Comparison of ENCODE assay signal across 21 cellular contexts in the genomic region with DNA sequence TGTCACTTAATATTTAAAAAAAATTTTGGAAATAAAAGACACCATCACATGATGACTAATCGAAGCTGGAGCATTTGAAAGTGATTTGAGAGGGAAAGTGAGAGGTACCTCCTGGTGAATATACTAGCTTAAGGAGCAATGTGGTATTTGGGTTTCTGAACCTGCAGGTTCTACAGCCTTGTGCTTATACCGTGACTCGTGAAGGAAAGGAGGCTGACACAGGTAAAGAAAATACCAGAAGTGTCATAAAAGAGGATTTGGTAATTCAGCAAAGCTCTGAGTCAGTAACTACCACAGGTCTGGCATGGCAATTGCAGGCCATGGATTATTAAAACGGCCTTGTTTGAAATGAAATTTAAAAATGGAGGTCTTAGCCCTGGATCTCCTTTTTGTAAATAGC.
DNase-seq lines count a peak whose midpoint lies in the region; FAIRE-seq and TF ChIP-seq lines count a peak whose summit lies in the region.
"Had no signal": no experiment of that assay in that cellular context is flagged by ENCODE, and none has a peak within 500 bp of the region (broad histone marks: within the 10 kb centered on the region; RNA-seq: fewer than 3 reads in every experiment).

No MANE protein-coding gene starts in this region.

- peaks cover 17% of the 10 kb centered on the region for H3K4me1 Mint-ChIP-seq in Calu3 (ENCODE audit: low read depth, unreplicated experiment)
- H3K4me1 Mint-ChIP-seq: activated naive CD8-positive, alpha-beta T cell treated with anti-CD3 and anti-CD28 coated beads for 36 hours; CD4-positive, CD25-positive, alpha-beta regulatory T cell had no signal

- H4K8ac ChIP-seq in mesendoderm (ENCODE audit: low read depth, low read length): no peak overlapping the region

- no peaks in the 10 kb centered on the region for H3K9me3 Mint-ChIP-seq in Calu3 (ENCODE audit: low read depth, unreplicated experiment)
- H3K9me3 Mint-ChIP-seq: activated naive CD8-positive, alpha-beta T cell treated with anti-CD3 and anti-CD28 coated beads for 36 hours had no signal

- H3K4me3 Mint-ChIP-seq in Calu3 (ENCODE audit: low read depth, unreplicated experiment): no peak overlapping the region
- H3K4me3 Mint-ChIP-seq: activated naive CD8-positive, alpha-beta T cell treated with anti-CD3 and anti-CD28 coated beads for 36 hours; CD4-positive, CD25-positive, alpha-beta regulatory T cell; naive thymus-derived CD8-positive, alpha-beta T cell had no signal

- no peak overlapping the region for H2BK15ac ChIP-seq in mesendoderm (replicated peaks; ENCODE audit: low read depth)

- H3K4me3 ChIP-seq in mesendoderm (ENCODE audit: low read length) (no peak overlapping the region), MM.1S (ENCODE audit: low read length) (no peak overlapping the region)
- H3K4me3 ChIP-seq: heart right ventricle, thyroid gland had no signal

- intact Hi-C loops in Calu3 (cut with micrococcal nuclease; ENCODE audit: unreplicated experiment): loop anchor here (1.0 to 10.0 kb wide), 4 partner anchors 259 to 525 kb away; no protein-coding TSS in a partner anchor

- peak overlapping the region; percentile 33 for H3K27ac Mint-ChIP-seq in Calu3 (ENCODE audit: unreplicated experiment)
- H3K27ac Mint-ChIP-seq: activated naive CD8-positive, alpha-beta T cell treated with anti-CD3 and anti-CD28 coated beads for 36 hours; CD4-positive, CD25-positive, alpha-beta regulatory T cell had no signal

- no peak overlapping the region for H3K4ac ChIP-seq in mesendoderm (ENCODE audit: low read depth, low read length)

- H3K9ac ChIP-seq in mesendoderm (ENCODE audit: low read length) (no peak overlapping the region), MM.1S (ENCODE audit: low read length) (no peak overlapping the region)

- CTCF ChIA-PET in Calu3 (lab: Charles Lee): interaction anchor here (0.6 to 1.1 kb wide), 3 partner anchors 99 to 605 kb away, joined by 3 read pairs; no protein-coding TSS in a partner anchor

- no peaks in the 10 kb centered on the region for H3K9me2 ChIP-seq in MM.1S (replicated peaks; ENCODE audit: insufficient read depth, low read length)

- H3K36me3 ChIP-seq in mesendoderm (ENCODE audit: control insufficient read depth, insufficient read depth, low read length): no peaks in the 10 kb centered on the region
- H3K36me3 ChIP-seq in MM.1S (replicated peaks; ENCODE audit: insufficient read depth, low read length): no peaks in the 10 kb centered on the region
- H3K36me3 ChIP-seq: heart right ventricle, thyroid gland had no signal

- H3K79me1 ChIP-seq in mesendoderm (ENCODE audit: low read length): no peaks in the 10 kb centered on the region

- H3K79me2 ChIP-seq in mesendoderm (ENCODE audit: control insufficient read depth, insufficient read depth, low read length) (no peaks in the 10 kb centered on the region), MM.1S (ENCODE audit: low read length) (no peaks in the 10 kb centered on the region)

- no peak overlapping the region for H3K4me2 ChIP-seq in mesendoderm (ENCODE audit: low read length)
- H3K4me2 ChIP-seq in MM.1S (ENCODE audit: low read depth, low read length): no peak overlapping the region

- no peak overlapping the region for H3K27ac ChIP-seq in mesendoderm (ENCODE audit: low read depth, low read length)
- H3K27ac ChIP-seq in MM.1S (ENCODE audit: low read length): no peak overlapping the region
- H3K27ac ChIP-seq: heart right ventricle, thyroid gland had no signal

- H3K18ac ChIP-seq in mesendoderm (ENCODE audit: low read length): peak overlapping the region; percentile 60

- no TSS peak for BruUV-seq in Calu3 (replicated peaks; lab: Mats Ljungman, UMichigan)

- no peak overlapping the region for H2AFZ ChIP-seq in MM.1S (ENCODE audit: low read length)

- no peak for FAIRE-seq in frontal cortex (lab: Jason Lieb, UNC)
- FAIRE-seq: endothelial cell of umbilical vein had no signal

- H2BK120ac ChIP-seq in mesendoderm (ENCODE audit: low read depth, low read length): no peak overlapping the region

- no peak overlapping the region for H3K23ac ChIP-seq in mesendoderm (ENCODE audit: low read length)

- no peaks in the 10 kb centered on the region for H3K9me3 ChIP-seq in MM.1S (replicated peaks; ENCODE audit: insufficient read depth, low read length)
- H3K9me3 ChIP-seq: heart right ventricle, thyroid gland had no signal

- H3K4me1 ChIP-seq in mesendoderm (ENCODE audit: control insufficient read depth, low read depth, low read length) (no peaks in the 10 kb centered on the region), MM.1S (ENCODE audit: low read length) (0 out of 2 replicates have a peak, but pooled peaks cover 3% of the 10 kb centered on the region)
- H3K4me1 ChIP-seq: thyroid gland had no signal

- H2AK5ac ChIP-seq in mesendoderm (ENCODE audit: low read length): no peak overlapping the region

- H2BK5ac ChIP-seq in mesendoderm (ENCODE audit: low read length): no peak overlapping the region

- H4K5ac ChIP-seq in mesendoderm (ENCODE audit: low read length): no peak overlapping the region

- WGBS in mesendoderm (ENCODE audit: extremely low coverage, insufficient coverage, low lambda C conversion rate): no CpG with 5 or more reads among the region's 4 CpGs

- no peak for TF ChIP-seq CTCF in Calu3 (IDR thresholded peaks at IDR 0.05; ENCODE audit: unreplicated experiment)
- no peak for TF ChIP-seq CTCF in MM.1S (IDR thresholded peaks at IDR 0.05; ENCODE audit: low read length)

- H3K36me3 Mint-ChIP-seq in Calu3 (ENCODE audit: insufficient read depth, unreplicated experiment): no peaks in the 10 kb centered on the region

- H3K56ac ChIP-seq in mesendoderm (ENCODE audit: low read length): no peak overlapping the region

- DNase-seq in Calu3: no peak
- peak; percentile 30 for DNase-seq in LoVo (ENCODE audit: low spot score)
- peak; percentile 23 for DNase-seq in amniotic epithelial cell (ENCODE audit: low read depth)
- no peak for DNase-seq in mesendoderm
- no peak for DNase-seq in MM.1S
- no peak for DNase-seq in frontal cortex (ENCODE audit: low spot score in 2 of 2)
- no peak for DNase-seq in HK-2 (ENCODE audit: unreplicated experiment)
- DNase-seq: activated CD4-positive, alpha-beta T cell treated with anti-CD3 and anti-CD28 coated beads for 48 hours; activated naive CD8-positive, alpha-beta T cell treated with anti-CD3 and anti-CD28 coated beads for 36 hours; CD4-positive, CD25-positive, alpha-beta regulatory T cell; DMS 273 treated with DMSO at 0.1 percent for 48 hours; heart right ventricle; KBM-7; naive thymus-derived CD8-positive, alpha-beta T cell; NCI-H146; NCI-H510A; right cardiac atrium; stimulated activated CD4-positive, alpha-beta T cell treated with anti-CD3 and anti-CD28 coated beads, Interleukin-4, amount 100 ng/mL, for 24 hours; stimulated activated naive CD4-positive, alpha-beta T cell; thyroid gland had no signal

- no peaks in the 10 kb centered on the region for H3F3A ChIP-seq in MM.1S (ENCODE audit: insufficient read depth, low read length)

- no peaks in the 10 kb centered on the region for H4K20me1 ChIP-seq in MM.1S (ENCODE audit: insufficient read depth, low read length)

- no peaks in the 10 kb centered on the region for H3K27me3 ChIP-seq in mesendoderm (ENCODE audit: insufficient read depth, low read length, poor library complexity)
- H3K27me3 ChIP-seq in MM.1S (replicated peaks; ENCODE audit: insufficient read depth, low read length): no peaks in the 10 kb centered on the region
- H3K27me3 ChIP-seq: heart right ventricle, thyroid gland had no signal

- no peaks in the 10 kb centered on the region for H3K27me3 Mint-ChIP-seq in Calu3 (ENCODE audit: unreplicated experiment)
- H3K27me3 Mint-ChIP-seq: activated naive CD8-positive, alpha-beta T cell treated with anti-CD3 and anti-CD28 coated beads for 36 hours; naive thymus-derived CD8-positive, alpha-beta T cell had no signal

Comparison
In these comparisons a context has a peak if more than half of its experiments do, and no peak if none do; other contexts are left out.
1. DNase-seq: peak in LoVo (single experiment) and amniotic epithelial cell (single experiment); none in Calu3 (single experiment), mesendoderm (single experiment), MM.1S (single experiment), frontal cortex (0 of 2) and HK-2 (single experiment).